ENCODE assay signal across 8 cellular contexts in genomic region chr17:31313982-31314787, GRCh38. TPM values are rescaled to one million over a fixed set of nuclear protein-coding genes. Genes with fewer than 3 reads are reported as not detected.
A peak's percentile ranks its signal among the peaks of the same experiment; 100 is the strongest.
DNase-seq lines count a peak whose midpoint lies in the region; ATAC-seq and TF ChIP-seq lines count a peak whose summit lies in the region.

A gene with protein sequence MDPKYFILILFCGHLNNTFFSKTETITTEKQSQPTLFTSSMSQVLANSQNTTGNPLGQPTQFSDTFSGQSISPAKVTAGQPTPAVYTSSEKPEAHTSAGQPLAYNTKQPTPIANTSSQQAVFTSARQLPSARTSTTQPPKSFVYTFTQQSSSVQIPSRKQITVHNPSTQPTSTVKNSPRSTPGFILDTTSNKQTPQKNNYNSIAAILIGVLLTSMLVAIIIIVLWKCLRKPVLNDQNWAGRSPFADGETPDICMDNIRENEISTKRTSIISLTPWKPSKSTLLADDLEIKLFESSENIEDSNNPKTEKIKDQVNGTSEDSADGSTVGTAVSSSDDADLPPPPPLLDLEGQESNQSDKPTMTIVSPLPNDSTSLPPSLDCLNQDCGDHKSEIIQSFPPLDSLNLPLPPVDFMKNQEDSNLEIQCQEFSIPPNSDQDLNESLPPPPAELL (minus strand): TSS chr17:31314054. CDS start chr17:31305609, 8,445 bp downstream.

- TF ChIP-seq CTCF in Calu3 (IDR thresholded peaks at IDR 0.05; ENCODE audit: unreplicated experiment) = no peak

- H3K4me1 Mint-ChIP-seq in Calu3 (ENCODE audit: low read depth, unreplicated experiment) = no peaks in the 10 kb centered on the region
- peaks cover 44% of the 10 kb centered on the region for H3K4me1 Mint-ChIP-seq in T-helper 2 cell treated with Interferon-gamma antibody and Interleukin-4, amounts not matched to agents 5 μg/mL and 100 μg/mL, for 36 hours (ENCODE audit: low read depth)

- H3K27me3 Mint-ChIP-seq in Calu3 (ENCODE audit: unreplicated experiment) = no peaks in the 10 kb centered on the region
- no peaks in the 10 kb centered on the region for H3K27me3 Mint-ChIP-seq in T-helper 2 cell treated with Interferon-gamma antibody and Interleukin-4, amounts not matched to agents 5 μg/mL and 100 μg/mL, for 36 hours (ENCODE audit: low read depth)

- no peaks in the 10 kb centered on the region for H3K36me3 Mint-ChIP-seq in Calu3 (ENCODE audit: insufficient read depth, unreplicated experiment)
- peaks cover 59% of the 10 kb centered on the region for H3K36me3 Mint-ChIP-seq in T-helper 2 cell treated with Interferon-gamma antibody and Interleukin-4, amounts not matched to agents 5 μg/mL and 100 μg/mL, for 36 hours (ENCODE audit: low read depth)

- intact Hi-C loops in Calu3 (cut with micrococcal nuclease; ENCODE audit: unreplicated experiment) = no loop called here

- H3K4me3 Mint-ChIP-seq in Calu3 (ENCODE audit: low read depth, unreplicated experiment) = no peak within 1 kb of the TSS
- H3K4me3 Mint-ChIP-seq in T-helper 2 cell treated with Interferon-gamma antibody and Interleukin-4, amounts not matched to agents 5 μg/mL and 100 μg/mL, for 36 hours = peak within 1 kb of the TSS; percentile 95

- no peaks in the 10 kb centered on the region for H3K9me3 Mint-ChIP-seq in Calu3 (ENCODE audit: low read depth, unreplicated experiment)
- no peaks in the 10 kb centered on the region for H3K9me3 Mint-ChIP-seq in T-helper 2 cell treated with Interferon-gamma antibody and Interleukin-4, amounts not matched to agents 5 μg/mL and 100 μg/mL, for 36 hours

- CTCF ChIA-PET in Calu3 (lab: Charles Lee) = no interaction called here

- ATAC-seq in HG03135 (IDR thresholded peaks at IDR 0.05; ENCODE audit: unreplicated experiment) = peak; percentile 34
- ATAC-seq in HG03378 (IDR thresholded peaks at IDR 0.05; ENCODE audit: unreplicated experiment) = no peak

- BruUV-seq in Calu3 (replicated peaks; lab: Mats Ljungman, UMichigan) = no TSS peak

- H3K27ac Mint-ChIP-seq in Calu3 (ENCODE audit: unreplicated experiment) = peak within 1 kb of the TSS; percentile 15
- peak within 1 kb of the TSS; percentile 98 for H3K27ac Mint-ChIP-seq in T-helper 2 cell treated with Interferon-gamma antibody and Interleukin-4, amounts not matched to agents 5 μg/mL and 100 μg/mL, for 36 hours

- DNase-seq in Calu3 = no peak
- no peak for DNase-seq in T-helper 2 cell treated with Interferon-gamma antibody and Interleukin-4, amounts not matched to agents 5 μg/mL and 100 μg/mL, for 36 hours (ENCODE audit: low spot score)
- DNase-seq in iris pigment epithelial cell (ENCODE audit: low read depth) = peak; percentile 91
- DNase-seq in hippocampal formation (lab: John Stamatoyannopoulos, UW) = no peak
- DNase-seq in dedifferentiated amniotic fluid mesenchymal stem cell (ENCODE audit: extremely low spot score) = no peak
- DNase-seq in NCI-H524 (lab: John Stamatoyannopoulos, UW) = no peak

RNA-seq across cellular contexts. Expression of the gene that starts here (rescaled TPM):
- not detected in 2 replicates for total RNA-seq in Calu3 (2022)
